ENCODE assay signal across 1 cellular context in the genomic region with DNA sequence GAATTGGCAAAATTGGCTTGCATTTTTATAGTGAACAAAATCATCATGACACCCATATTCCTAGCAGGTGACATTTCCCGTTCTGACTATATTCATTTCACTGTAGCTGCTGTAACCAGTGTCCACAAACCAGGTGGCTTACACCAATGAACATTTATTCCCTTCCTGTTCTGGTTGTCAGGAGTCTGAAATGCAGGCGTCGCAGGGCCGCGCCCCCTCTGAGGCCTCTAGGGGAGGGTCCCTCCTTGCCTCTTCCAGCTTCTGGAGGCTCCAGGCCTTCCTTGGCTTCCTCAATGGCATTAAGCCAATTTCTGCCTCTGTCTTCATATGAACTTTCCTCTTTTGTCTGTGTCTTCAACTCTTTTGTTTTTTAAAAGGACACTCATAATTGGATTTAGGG.
TF ChIP-seq lines count a peak whose summit lies in the region.

No MANE protein-coding gene starts in this region.

TF ChIP-seq in GM23338, 12 proteins besides CTCF, POLR2A, EP300 and RAD21:
- TF ChIP-seq JUNB (IDR thresholded peaks at IDR 0.05; ENCODE audit: unreplicated experiment) (no peak), ZNF114 (CRISPR knock-in tag; IDR thresholded peaks at IDR 0.05) (no peak), STAT1 (IDR thresholded peaks at IDR 0.05; ENCODE audit: unreplicated experiment) (no peak), ZNF331 (CRISPR knock-in tag; IDR thresholded peaks at IDR 0.05; ENCODE audit: low read depth) (no peak), CREB1 (CRISPR knock-in tag; IDR thresholded peaks at IDR 0.05; ENCODE audit: low read depth) (no peak), POLR2AphosphoS5 (IDR thresholded peaks at IDR 0.05; ENCODE audit: low read depth) (no peak), EZH2phosphoT487 (IDR thresholded peaks at IDR 0.05; ENCODE audit: unreplicated experiment) (no peak), EZH2 (IDR thresholded peaks at IDR 0.05; ENCODE audit: low read depth, unreplicated experiment) (no peak), NANOG (IDR thresholded peaks at IDR 0.05; ENCODE audit: borderline replicate concordance) (no peak)
- TF ChIP-seq, protein P1, sequence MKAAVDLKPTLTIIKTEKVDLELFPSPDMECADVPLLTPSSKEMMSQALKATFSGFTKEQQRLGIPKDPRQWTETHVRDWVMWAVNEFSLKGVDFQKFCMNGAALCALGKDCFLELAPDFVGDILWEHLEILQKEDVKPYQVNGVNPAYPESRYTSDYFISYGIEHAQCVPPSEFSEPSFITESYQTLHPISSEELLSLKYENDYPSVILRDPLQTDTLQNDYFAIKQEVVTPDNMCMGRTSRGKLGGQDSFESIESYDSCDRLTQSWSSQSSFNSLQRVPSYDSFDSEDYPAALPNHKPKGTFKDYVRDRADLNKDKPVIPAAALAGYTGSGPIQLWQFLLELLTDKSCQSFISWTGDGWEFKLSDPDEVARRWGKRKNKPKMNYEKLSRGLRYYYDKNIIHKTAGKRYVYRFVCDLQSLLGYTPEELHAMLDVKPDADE (IDR thresholded peaks at IDR 0.05), result no peak
- TF ChIP-seq, protein P2, sequence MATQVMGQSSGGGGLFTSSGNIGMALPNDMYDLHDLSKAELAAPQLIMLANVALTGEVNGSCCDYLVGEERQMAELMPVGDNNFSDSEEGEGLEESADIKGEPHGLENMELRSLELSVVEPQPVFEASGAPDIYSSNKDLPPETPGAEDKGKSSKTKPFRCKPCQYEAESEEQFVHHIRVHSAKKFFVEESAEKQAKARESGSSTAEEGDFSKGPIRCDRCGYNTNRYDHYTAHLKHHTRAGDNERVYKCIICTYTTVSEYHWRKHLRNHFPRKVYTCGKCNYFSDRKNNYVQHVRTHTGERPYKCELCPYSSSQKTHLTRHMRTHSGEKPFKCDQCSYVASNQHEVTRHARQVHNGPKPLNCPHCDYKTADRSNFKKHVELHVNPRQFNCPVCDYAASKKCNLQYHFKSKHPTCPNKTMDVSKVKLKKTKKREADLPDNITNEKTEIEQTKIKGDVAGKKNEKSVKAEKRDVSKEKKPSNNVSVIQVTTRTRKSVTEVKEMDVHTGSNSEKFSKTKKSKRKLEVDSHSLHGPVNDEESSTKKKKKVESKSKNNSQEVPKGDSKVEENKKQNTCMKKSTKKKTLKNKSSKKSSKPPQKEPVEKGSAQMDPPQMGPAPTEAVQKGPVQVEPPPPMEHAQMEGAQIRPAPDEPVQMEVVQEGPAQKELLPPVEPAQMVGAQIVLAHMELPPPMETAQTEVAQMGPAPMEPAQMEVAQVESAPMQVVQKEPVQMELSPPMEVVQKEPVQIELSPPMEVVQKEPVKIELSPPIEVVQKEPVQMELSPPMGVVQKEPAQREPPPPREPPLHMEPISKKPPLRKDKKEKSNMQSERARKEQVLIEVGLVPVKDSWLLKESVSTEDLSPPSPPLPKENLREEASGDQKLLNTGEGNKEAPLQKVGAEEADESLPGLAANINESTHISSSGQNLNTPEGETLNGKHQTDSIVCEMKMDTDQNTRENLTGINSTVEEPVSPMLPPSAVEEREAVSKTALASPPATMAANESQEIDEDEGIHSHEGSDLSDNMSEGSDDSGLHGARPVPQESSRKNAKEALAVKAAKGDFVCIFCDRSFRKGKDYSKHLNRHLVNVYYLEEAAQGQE (IDR thresholded peaks at IDR 0.05; ENCODE audit: unreplicated experiment), result no peak
- TF ChIP-seq, protein P3, sequence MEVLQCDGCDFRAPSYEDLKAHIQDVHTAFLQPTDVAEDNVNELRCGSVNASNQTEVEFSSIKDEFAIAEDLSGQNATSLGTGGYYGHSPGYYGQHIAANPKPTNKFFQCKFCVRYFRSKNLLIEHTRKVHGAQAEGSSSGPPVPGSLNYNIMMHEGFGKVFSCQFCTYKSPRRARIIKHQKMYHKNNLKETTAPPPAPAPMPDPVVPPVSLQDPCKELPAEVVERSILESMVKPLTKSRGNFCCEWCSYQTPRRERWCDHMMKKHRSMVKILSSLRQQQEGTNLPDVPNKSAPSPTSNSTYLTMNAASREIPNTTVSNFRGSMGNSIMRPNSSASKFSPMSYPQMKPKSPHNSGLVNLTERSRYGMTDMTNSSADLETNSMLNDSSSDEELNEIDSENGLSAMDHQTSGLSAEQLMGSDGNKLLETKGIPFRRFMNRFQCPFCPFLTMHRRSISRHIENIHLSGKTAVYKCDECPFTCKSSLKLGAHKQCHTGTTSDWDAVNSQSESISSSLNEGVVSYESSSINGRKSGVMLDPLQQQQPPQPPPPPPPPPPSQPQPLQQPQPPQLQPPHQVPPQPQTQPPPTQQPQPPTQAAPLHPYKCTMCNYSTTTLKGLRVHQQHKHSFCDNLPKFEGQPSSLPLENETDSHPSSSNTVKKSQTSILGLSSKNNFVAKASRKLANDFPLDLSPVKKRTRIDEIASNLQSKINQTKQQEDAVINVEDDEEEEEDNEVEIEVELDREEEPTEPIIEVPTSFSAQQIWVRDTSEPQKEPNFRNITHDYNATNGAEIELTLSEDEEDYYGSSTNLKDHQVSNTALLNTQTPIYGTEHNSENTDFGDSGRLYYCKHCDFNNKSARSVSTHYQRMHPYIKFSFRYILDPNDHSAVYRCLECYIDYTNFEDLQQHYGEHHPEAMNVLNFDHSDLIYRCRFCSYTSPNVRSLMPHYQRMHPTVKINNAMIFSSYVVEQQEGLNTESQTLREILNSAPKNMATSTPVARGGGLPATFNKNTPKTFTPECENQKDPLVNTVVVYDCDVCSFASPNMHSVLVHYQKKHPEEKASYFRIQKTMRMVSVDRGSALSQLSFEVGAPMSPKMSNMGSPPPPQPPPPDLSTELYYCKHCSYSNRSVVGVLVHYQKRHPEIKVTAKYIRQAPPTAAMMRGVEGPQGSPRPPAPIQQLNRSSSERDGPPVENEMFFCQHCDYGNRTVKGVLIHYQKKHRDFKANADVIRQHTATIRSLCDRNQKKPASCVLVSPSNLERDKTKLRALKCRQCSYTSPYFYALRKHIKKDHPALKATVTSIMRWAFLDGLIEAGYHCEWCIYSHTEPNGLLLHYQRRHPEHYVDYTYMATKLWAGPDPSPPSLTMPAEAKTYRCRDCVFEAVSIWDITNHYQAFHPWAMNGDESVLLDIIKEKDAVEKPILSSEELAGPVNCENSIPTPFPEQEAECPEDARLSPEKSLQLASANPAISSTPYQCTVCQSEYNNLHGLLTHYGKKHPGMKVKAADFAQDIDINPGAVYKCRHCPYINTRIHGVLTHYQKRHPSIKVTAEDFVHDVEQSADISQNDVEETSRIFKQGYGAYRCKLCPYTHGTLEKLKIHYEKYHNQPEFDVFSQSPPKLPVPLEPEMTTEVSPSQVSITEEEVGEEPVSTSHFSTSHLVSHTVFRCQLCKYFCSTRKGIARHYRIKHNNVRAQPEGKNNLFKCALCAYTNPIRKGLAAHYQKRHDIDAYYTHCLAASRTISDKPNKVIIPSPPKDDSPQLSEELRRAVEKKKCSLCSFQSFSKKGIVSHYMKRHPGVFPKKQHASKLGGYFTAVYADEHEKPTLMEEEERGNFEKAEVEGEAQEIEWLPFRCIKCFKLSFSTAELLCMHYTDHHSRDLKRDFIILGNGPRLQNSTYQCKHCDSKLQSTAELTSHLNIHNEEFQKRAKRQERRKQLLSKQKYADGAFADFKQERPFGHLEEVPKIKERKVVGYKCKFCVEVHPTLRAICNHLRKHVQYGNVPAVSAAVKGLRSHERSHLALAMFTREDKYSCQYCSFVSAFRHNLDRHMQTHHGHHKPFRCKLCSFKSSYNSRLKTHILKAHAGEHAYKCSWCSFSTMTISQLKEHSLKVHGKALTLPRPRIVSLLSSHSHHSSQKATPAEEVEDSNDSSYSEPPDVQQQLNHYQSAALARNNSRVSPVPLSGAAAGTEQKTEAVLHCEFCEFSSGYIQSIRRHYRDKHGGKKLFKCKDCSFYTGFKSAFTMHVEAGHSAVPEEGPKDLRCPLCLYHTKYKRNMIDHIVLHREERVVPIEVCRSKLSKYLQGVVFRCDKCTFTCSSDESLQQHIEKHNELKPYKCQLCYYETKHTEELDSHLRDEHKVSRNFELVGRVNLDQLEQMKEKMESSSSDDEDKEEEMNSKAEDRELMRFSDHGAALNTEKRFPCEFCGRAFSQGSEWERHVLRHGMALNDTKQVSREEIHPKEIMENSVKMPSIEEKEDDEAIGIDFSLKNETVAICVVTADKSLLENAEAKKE (CRISPR knock-in tag; IDR thresholded peaks at IDR 0.05), result no peak
TF ChIP-seq in GM23338: peak in this region for 0.
